In the genomic region with DNA sequence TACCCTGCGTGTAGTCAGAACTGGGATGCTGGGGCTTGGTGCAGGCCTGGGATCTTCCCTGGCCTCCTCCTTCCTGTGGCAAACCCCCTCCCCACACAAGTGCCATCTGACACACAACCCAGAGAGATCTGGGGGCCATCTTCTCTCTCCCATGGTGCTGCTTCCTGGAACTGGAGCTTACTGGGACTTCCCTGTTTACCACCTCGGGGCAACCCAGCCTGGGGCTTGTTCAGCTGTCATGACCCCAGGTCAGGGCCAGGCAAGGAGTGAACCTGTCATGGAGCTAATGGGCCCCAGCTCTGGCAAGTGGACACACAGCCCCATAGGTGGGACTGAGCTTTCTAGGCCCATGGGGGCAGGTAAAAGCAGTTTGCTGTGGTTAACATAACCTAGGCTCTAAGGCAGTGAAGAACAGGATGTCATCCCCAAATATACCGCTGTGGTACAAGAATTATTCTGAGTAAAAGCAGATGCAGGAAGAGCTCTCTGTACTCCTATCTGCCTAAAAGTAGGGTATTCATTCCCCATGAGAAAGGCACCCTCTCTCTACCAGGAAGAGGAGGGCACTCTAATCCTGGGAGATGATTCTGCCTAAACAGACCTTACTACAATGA, we compare ENCODE assay signal across 1 cellular context.
TF ChIP-seq lines count a peak whose summit lies in the region.

No MANE protein-coding gene starts in this region.

TF ChIP-seq in A549, 52 proteins besides CTCF, POLR2A, EP300 and RAD21:
- TF ChIP-seq ZC3H11A (IDR thresholded peaks at IDR 0.05) = no peak
- no peak for TF ChIP-seq RNF2 (IDR thresholded peaks at IDR 0.05; ENCODE audit: borderline replicate concordance, low read depth)
- TF ChIP-seq SREBF2 (IDR thresholded peaks at IDR 0.05) = no peak
- TF ChIP-seq HDAC2 (IDR thresholded peaks at IDR 0.05) = no peak
- TF ChIP-seq HOXB13 (CRISPR knock-in tag; IDR thresholded peaks at IDR 0.05; ENCODE audit: low read depth) = no peak
- TF ChIP-seq MAZ (IDR thresholded peaks at IDR 0.05; ENCODE audit: borderline replicate concordance, low read depth, low read length) = no peak
- TF ChIP-seq, protein P1, sequence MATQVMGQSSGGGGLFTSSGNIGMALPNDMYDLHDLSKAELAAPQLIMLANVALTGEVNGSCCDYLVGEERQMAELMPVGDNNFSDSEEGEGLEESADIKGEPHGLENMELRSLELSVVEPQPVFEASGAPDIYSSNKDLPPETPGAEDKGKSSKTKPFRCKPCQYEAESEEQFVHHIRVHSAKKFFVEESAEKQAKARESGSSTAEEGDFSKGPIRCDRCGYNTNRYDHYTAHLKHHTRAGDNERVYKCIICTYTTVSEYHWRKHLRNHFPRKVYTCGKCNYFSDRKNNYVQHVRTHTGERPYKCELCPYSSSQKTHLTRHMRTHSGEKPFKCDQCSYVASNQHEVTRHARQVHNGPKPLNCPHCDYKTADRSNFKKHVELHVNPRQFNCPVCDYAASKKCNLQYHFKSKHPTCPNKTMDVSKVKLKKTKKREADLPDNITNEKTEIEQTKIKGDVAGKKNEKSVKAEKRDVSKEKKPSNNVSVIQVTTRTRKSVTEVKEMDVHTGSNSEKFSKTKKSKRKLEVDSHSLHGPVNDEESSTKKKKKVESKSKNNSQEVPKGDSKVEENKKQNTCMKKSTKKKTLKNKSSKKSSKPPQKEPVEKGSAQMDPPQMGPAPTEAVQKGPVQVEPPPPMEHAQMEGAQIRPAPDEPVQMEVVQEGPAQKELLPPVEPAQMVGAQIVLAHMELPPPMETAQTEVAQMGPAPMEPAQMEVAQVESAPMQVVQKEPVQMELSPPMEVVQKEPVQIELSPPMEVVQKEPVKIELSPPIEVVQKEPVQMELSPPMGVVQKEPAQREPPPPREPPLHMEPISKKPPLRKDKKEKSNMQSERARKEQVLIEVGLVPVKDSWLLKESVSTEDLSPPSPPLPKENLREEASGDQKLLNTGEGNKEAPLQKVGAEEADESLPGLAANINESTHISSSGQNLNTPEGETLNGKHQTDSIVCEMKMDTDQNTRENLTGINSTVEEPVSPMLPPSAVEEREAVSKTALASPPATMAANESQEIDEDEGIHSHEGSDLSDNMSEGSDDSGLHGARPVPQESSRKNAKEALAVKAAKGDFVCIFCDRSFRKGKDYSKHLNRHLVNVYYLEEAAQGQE (IDR thresholded peaks at IDR 0.05) = no peak
- no peak for TF ChIP-seq ESRRA (IDR thresholded peaks at IDR 0.05; ENCODE audit: borderline replicate concordance, low read length)
- TF ChIP-seq, protein P2, sequence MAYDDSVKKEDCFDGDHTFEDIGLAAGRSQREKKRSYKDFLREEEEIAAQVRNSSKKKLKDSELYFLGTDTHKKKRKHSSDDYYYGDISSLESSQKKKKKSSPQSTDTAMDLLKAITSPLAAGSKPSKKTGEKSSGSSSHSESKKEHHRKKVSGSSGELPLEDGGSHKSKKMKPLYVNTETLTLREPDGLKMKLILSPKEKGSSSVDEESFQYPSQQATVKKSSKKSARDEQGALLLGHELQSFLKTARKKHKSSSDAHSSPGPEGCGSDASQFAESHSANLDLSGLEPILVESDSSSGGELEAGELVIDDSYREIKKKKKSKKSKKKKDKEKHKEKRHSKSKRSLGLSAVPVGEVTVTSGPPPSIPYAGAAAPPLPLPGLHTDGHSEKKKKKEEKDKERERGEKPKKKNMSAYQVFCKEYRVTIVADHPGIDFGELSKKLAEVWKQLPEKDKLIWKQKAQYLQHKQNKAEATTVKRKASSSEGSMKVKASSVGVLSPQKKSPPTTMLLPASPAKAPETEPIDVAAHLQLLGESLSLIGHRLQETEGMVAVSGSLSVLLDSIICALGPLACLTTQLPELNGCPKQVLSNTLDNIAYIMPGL (CRISPR knock-in tag; IDR thresholded peaks at IDR 0.05; ENCODE audit: borderline replicate concordance) = no peak
- TF ChIP-seq JUN (IDR thresholded peaks at IDR 0.05) = no peak
- no peak for TF ChIP-seq BHLHE40 (IDR thresholded peaks at IDR 0.05; ENCODE audit: low read depth, low read length)
- no peak for TF ChIP-seq EHMT2 (IDR thresholded peaks at IDR 0.05; ENCODE audit: low read depth)
- TF ChIP-seq ZFP36 (IDR thresholded peaks at IDR 0.05; ENCODE audit: borderline replicate concordance, partially characterized antibody) = no peak
- TF ChIP-seq JUNB (IDR thresholded peaks at IDR 0.05) = no peak
- no peak for TF ChIP-seq CHD4 (IDR thresholded peaks at IDR 0.05; ENCODE audit: borderline replicate concordance)
- no peak for TF ChIP-seq TFCP2L1 (CRISPR knock-in tag; IDR thresholded peaks at IDR 0.05)
- no peak for TF ChIP-seq ZSCAN20 (CRISPR knock-in tag; IDR thresholded peaks at IDR 0.05)
- TF ChIP-seq PHF8 (IDR thresholded peaks at IDR 0.05; ENCODE audit: borderline replicate concordance, low read depth) = no peak
- TF ChIP-seq, protein P3, sequence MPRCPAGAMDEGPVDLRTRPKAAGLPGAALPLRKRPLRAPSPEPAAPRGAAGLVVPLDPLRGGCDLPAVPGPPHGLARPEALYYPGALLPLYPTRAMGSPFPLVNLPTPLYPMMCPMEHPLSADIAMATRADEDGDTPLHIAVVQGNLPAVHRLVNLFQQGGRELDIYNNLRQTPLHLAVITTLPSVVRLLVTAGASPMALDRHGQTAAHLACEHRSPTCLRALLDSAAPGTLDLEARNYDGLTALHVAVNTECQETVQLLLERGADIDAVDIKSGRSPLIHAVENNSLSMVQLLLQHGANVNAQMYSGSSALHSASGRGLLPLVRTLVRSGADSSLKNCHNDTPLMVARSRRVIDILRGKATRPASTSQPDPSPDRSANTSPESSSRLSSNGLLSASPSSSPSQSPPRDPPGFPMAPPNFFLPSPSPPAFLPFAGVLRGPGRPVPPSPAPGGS (IDR thresholded peaks at IDR 0.05) = no peak
